10 cellular contexts compared by ENCODE assay signal in genomic region chr1:3747522-3747848, GRCh38. TPM values are rescaled to one million over a fixed set of nuclear protein-coding genes. Genes with fewer than 3 reads are reported as not detected.
A peak's percentile ranks its signal among the peaks of the same experiment; 100 is the strongest.
DNase-seq lines count a peak whose midpoint lies in the region; ATAC-seq and TF ChIP-seq lines count a peak whose summit lies in the region.
"Had no signal": no experiment of that assay in that cellular context is flagged by ENCODE, and none has a peak within 500 bp of the region (broad histone marks: within the 10 kb centered on the region; RNA-seq: fewer than 3 reads in every experiment).

No MANE protein-coding gene starts in this region.

- H3K27me3 ChIP-seq in SK-N-SH (ENCODE audit: insufficient read depth) (no peaks in the 10 kb centered on the region), adipocyte (replicated peaks; ENCODE audit: control insufficient read depth, insufficient read depth, low read length) (peaks cover 23% of the 10 kb centered on the region), liver (ENCODE audit: control insufficient read depth in 4 of 4, insufficient read depth in 4 of 4, low read length in 3 of 4) (no peaks in the 10 kb centered on the region), stomach smooth muscle (ENCODE audit: control insufficient read depth in 1 of 2, insufficient read depth in 2 of 2, low read length in 2 of 2) (peaks cover under 1 to 4% of the 10 kb centered on the region in 2 donors)

- TF ChIP-seq RAD21 in SK-N-SH (IDR thresholded peaks at IDR 0.05; ENCODE audit: low read length): no peak
- no peak for TF ChIP-seq RAD21 in liver (IDR thresholded peaks at IDR 0.05)

- TF ChIP-seq EP300 in SK-N-SH (IDR thresholded peaks at IDR 0.05; ENCODE audit: borderline replicate concordance in 1 of 2, low read depth in 1 of 2, low read length in 1 of 2): no peak

- H3K36me3 ChIP-seq in SK-N-SH (replicated peaks in 1 of 2; ENCODE audit: control insufficient read depth in 1 of 2, insufficient read depth in 2 of 2, low read length in 1 of 2): peaks cover 0 to 8% of the 10 kb centered on the region in 2 experiments
- H3K36me3 ChIP-seq in adipocyte (ENCODE audit: control insufficient read depth, insufficient read depth, low read length, severe bottlenecking): peaks cover 5% of the 10 kb centered on the region
- peaks cover 0 to 6% (median 2%) of the 10 kb centered on the region in 4 donors for H3K36me3 ChIP-seq in liver (ENCODE audit: control insufficient read depth in 4 of 4, insufficient read depth in 3 of 4, low read depth in 1 of 4, low read length in 3 of 4)
- peaks cover 0 to 2% of the 10 kb centered on the region in 2 donors for H3K36me3 ChIP-seq in stomach smooth muscle (ENCODE audit: control insufficient read depth in 2 of 2, insufficient read depth in 2 of 2, low read length in 2 of 2)

- no peaks in the 10 kb centered on the region for H4K20me1 ChIP-seq in SK-N-SH (ENCODE audit: insufficient read depth)

- TF ChIP-seq CTCF in SK-N-SH (IDR thresholded peaks at IDR 0.05): no peak
- TF ChIP-seq CTCF in liver (IDR thresholded peaks at IDR 0.05; ENCODE audit: low read depth, low read length, missing input control): no peak

- peak overlapping the region; percentile 87 for H2AFZ ChIP-seq in SK-N-SH (ENCODE audit: low read depth)

- H3K27ac ChIP-seq in SK-N-SH (ENCODE audit: low read depth in 2 of 2, low read length in 1 of 2): no peak overlapping the region; a peak in 1 of 4 replicates
- H3K27ac ChIP-seq in liver (ENCODE audit: low read depth in 1 of 2, low read length in 2 of 2): no peak overlapping the region
- H3K27ac ChIP-seq in stomach smooth muscle (ENCODE audit: low read length): peak overlapping the region; percentile 24

- peak overlapping the region; percentile 75 for H3K4me2 ChIP-seq in SK-N-SH

- peak overlapping the region; percentile 49; the same call in 1 of the 2 replicates for H3K9ac ChIP-seq in SK-N-SH
- H3K9ac ChIP-seq in adipocyte (ENCODE audit: low read length): peak overlapping the region; percentile 83
- H3K9ac ChIP-seq in liver (ENCODE audit: low read depth in 1 of 2, low read length in 2 of 2): no peak overlapping the region
- peak overlapping the region in 1 of 2 donors; percentile 65 for H3K9ac ChIP-seq in stomach smooth muscle (ENCODE audit: low read length in 2 of 2)

- H3F3A ChIP-seq in SK-N-SH (replicated peaks; ENCODE audit: insufficient read depth): peaks cover 10% of the 10 kb centered on the region

- POLR2A ChIA-PET in SK-N-SH (lab: Yijun Ruan, JAX): no interaction called here

- no peak for ATAC-seq in SK-N-SH treated with all-trans-retinoic acid at 6 μM for 48 hours

- H3K9me2 ChIP-seq in SK-N-SH: no peaks in the 10 kb centered on the region

- peaks cover 4% of the 10 kb centered on the region; the same call in 1 of the 2 replicates for H3K79me2 ChIP-seq in SK-N-SH (ENCODE audit: insufficient read depth)

- H3K4me1 ChIP-seq in SK-N-SH (ENCODE audit: control insufficient read depth in 1 of 2, insufficient read depth in 2 of 2, low read depth in 1 of 2, low read length in 1 of 2) (peaks cover 0 to 28% of the 10 kb centered on the region in 2 experiments; a peak in 1 of 4 replicates), adipocyte (ENCODE audit: control insufficient read depth, insufficient read depth, low read length) (peaks cover 16% of the 10 kb centered on the region), liver (ENCODE audit: control insufficient read depth in 4 of 4, insufficient read depth in 4 of 4, low read length in 3 of 4) (peaks cover 4 to 29% (median 14%) of the 10 kb centered on the region in 4 donors), stomach smooth muscle (ENCODE audit: control insufficient read depth, insufficient read depth, low read length) (peaks cover 25% of the 10 kb centered on the region)

- CTCF ChIA-PET in SK-N-SH (lab: Yijun Ruan, JAX): interaction anchor here (1.1 to 1.5 kb wide), 2 partner anchors 20 to 23 kb away, joined by 3 to 4 read pairs; no protein-coding TSS in a partner anchor

- H3K4me3 ChIP-seq in SK-N-SH (ENCODE audit: low read depth in 2 of 2, low read length in 1 of 2) (peak overlapping the region; percentile 56 to 79), adipocyte (ENCODE audit: low read length) (peak overlapping the region; percentile 86), liver (ENCODE audit: low read depth in 1 of 3, low read length in 3 of 3) (peak overlapping the region in 2 of 3 donors; percentile 80 to 85), stomach smooth muscle (ENCODE audit: low read length in 2 of 2) (peak overlapping the region; percentile 72 to 75)

- 93% methylated on average over 3 of the region's 6 CpGs for WGBS in SK-N-SH (ENCODE audit: low lambda C conversion rate)
- WGBS in liver: 46% methylated on average over 6 of the region's 6 CpGs

- no peaks in the 10 kb centered on the region for H3K9me3 ChIP-seq in SK-N-SH
- H3K9me3 ChIP-seq in adipocyte (ENCODE audit: control insufficient read depth, low read length): no peaks in the 10 kb centered on the region
- H3K9me3 ChIP-seq in liver (ENCODE audit: control insufficient read depth in 4 of 4, low read length in 3 of 4): no peaks in the 10 kb centered on the region
- no peaks in the 10 kb centered on the region for H3K9me3 ChIP-seq in stomach smooth muscle (ENCODE audit: control insufficient read depth in 2 of 2, low read length in 2 of 2)

- no peak for DNase-seq in SK-N-SH
- DNase-seq in adipocyte (ENCODE audit: low read depth): no peak
- no peak for DNase-seq in stimulated activated naive CD4-positive, alpha-beta T cell (lab: John Stamatoyannopoulos, UW)
- no peak for DNase-seq in NCI-H2196 (lab: John Stamatoyannopoulos, UW; ENCODE audit: unreplicated experiment)
- no peak for DNase-seq in NCI-H2227 (lab: John Stamatoyannopoulos, UW; ENCODE audit: unreplicated experiment)

TF ChIP-seq in SK-N-SH, 30 proteins besides CTCF, POLR2A, EP300 and RAD21 (continues in another document):
- TF ChIP-seq MXI1 (IDR thresholded peaks at IDR 0.05; ENCODE audit: low read depth, low read length) (no peak), TAF1 (IDR thresholded peaks at IDR 0.05; ENCODE audit: borderline replicate concordance, low read depth, low read length) (no peak), NFIC (IDR thresholded peaks at IDR 0.05; ENCODE audit: borderline replicate concordance) (no peak), SIN3A (IDR thresholded peaks at IDR 0.05; ENCODE audit: borderline replicate concordance, low read depth, low read length) (no peak), USF1 (IDR thresholded peaks at IDR 0.05; ENCODE audit: borderline replicate concordance, low read depth) (no peak), NRF1 (IDR thresholded peaks at IDR 0.05; ENCODE audit: low read depth, low read length) (no peak), FOSL2 (IDR thresholded peaks at IDR 0.05; ENCODE audit: borderline replicate concordance, low read depth) (no peak)

TF ChIP-seq in SK-N-SH treated with all-trans-retinoic acid at 6 μM for 48 hours, 23 proteins besides CTCF, POLR2A, EP300 and RAD21:
- no peak for TF ChIP-seq ZNF565 (CRISPR knock-in tag; conservative IDR thresholded peaks at IDR 0.05; ENCODE audit: low read depth)
- TF ChIP-seq CREB5 (CRISPR knock-in tag; IDR thresholded peaks at IDR 0.05; ENCODE audit: low read depth): no peak

TF ChIP-seq in liver, 16 proteins besides CTCF, POLR2A, EP300 and RAD21:
- TF ChIP-seq YY1 (IDR thresholded peaks at IDR 0.05): no peak
- TF ChIP-seq REST (IDR thresholded peaks at IDR 0.05): no peak
- no peak for TF ChIP-seq MAX (IDR thresholded peaks at IDR 0.05)
- TF ChIP-seq FOXA1 (IDR thresholded peaks at IDR 0.05): no peak
- no peak for TF ChIP-seq JUND (IDR thresholded peaks at IDR 0.05)
- TF ChIP-seq GABPA (IDR thresholded peaks at IDR 0.05 in 1 of 2, conservative IDR thresholded peaks at IDR 0.05 in 1 of 2): no peak
- TF ChIP-seq EGR1 (IDR thresholded peaks at IDR 0.05; ENCODE audit: low read depth in 2 of 2): no peak
- no peak for TF ChIP-seq HNF4G (IDR thresholded peaks at IDR 0.05)
- no peak for TF ChIP-seq FOXA2 (IDR thresholded peaks at IDR 0.05)
- no peak for TF ChIP-seq HNF4A (conservative IDR thresholded peaks at IDR 0.05)
- no peak for TF ChIP-seq RXRA (IDR thresholded peaks at IDR 0.05)

RNA-seq across cellular contexts. Expression of gene CCDC27, which starts 4.8 kb away (rescaled TPM):
- not detected in 2 replicates for polyA plus RNA-seq in SK-N-SH (2012; rRNA removed)
- polyA plus RNA-seq in SK-N-SH (2012; cell fraction: cytosol; rRNA removed): not detected in 2 replicates
- polyA plus RNA-seq in SK-N-SH (2012; cell fraction: nucleus; rRNA removed): not detected in 2 replicates
- total RNA-seq in liver: not detected
- not detected for polyA plus RNA-seq in liver
- total RNA-seq: M059J, renal cortical epithelial cell had no signal

RNA-seq across cellular contexts. Expression of gene SMIM1, which starts 25.1 kb away (rescaled TPM):
- 5.9 and 6.1 TPM in 2 replicates for polyA plus RNA-seq in SK-N-SH (2012; rRNA removed)
- polyA plus RNA-seq in SK-N-SH (2012; cell fraction: cytosol; rRNA removed): 3.7 and 5.5 TPM in 2 replicates
- 2.6 and 4.2 TPM in 2 replicates for polyA plus RNA-seq in SK-N-SH (2012; cell fraction: nucleus; rRNA removed)
- 10 to 100 TPM in 1 of 2 donors, 1 to 10 TPM in 1; 1.8 to 82.9 TPM for total RNA-seq in liver
- polyA plus RNA-seq in liver: 10 to 100 TPM in 1 of 2 donors, 1 to 10 TPM in 1; 9.0 to 11.5 TPM
- total RNA-seq: M059J had no signal

RNA-seq across cellular contexts. Expression of gene LRRC47, which starts 48.8 kb away (rescaled TPM):
- 26.9 and 34.6 TPM in 2 replicates for polyA plus RNA-seq in SK-N-SH (2012; rRNA removed)
- polyA plus RNA-seq in SK-N-SH (2012; cell fraction: cytosol; rRNA removed): 25.0 and 31.4 TPM in 2 replicates
- 52.1 and 53.1 TPM in 2 replicates for polyA plus RNA-seq in SK-N-SH (2012; cell fraction: nucleus; rRNA removed)
- 10 to 100 TPM; 13.2 to 23.8 TPM for total RNA-seq in liver
- 10 to 100 TPM in 1 of 2 donors, 1 to 10 TPM in 1; 8.7 to 17.5 TPM for polyA plus RNA-seq in liver

Comparison
In these comparisons a context has a peak if more than half of its experiments do, and no peak if none do; other contexts are left out.
1. H3K9ac ChIP-seq: peak in SK-N-SH (single experiment) and adipocyte (single experiment); none in liver (0 of 2).
2. Peak in every context shown above with its lines, with median percentiles within 50 percentile points of each other: H3K4me3 ChIP-seq.